30 cellular contexts compared by ENCODE assay signal in the genomic region with DNA sequence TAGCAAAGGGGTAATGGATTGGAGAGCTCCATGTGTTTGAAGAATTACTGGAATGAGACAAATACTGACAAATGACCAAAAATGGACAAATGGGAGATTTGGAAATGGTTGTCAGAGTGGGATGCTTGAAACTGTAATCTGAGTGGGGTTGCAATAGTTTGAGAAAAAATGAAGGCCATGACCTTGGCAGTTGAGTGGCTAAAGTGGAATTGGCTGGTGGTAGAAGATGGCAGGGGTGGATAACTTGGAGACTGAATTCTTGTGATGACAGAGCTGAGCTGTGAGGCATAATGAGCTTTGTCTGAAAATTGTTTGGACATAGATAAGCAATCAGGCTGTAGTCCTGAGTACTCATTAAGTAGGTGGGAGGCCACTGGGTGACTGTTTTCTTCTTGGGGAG.
"Had no signal": no experiment of that assay in that cellular context is flagged by ENCODE, and none has a peak within 500 bp of the region (broad histone marks: within the 10 kb centered on the region; RNA-seq: fewer than 3 reads in every experiment).

No MANE protein-coding gene starts in this region.

- H3K36me3 ChIP-seq: breast epithelium, esophagus squamous epithelium, right lobe of liver, stomach, thyroid gland had no signal

- DNase-seq: activated CD4-positive, alpha-beta memory T cell treated with anti-CD3 and anti-CD28 coated beads, Interleukin-2, amount 10 ng/mL, durations not matched to agents 7 days and 5 days; activated CD4-positive, alpha-beta T cell treated with anti-CD3 and anti-CD28 coated beads for 1 hour; activated CD4-positive, alpha-beta T cell treated with anti-CD3 and anti-CD28 coated beads, Interleukin-2, amount 10 ng/mL, durations not matched to agents 7 days and 5 days; activated CD8-positive, alpha-beta memory T cell treated with anti-CD3 and anti-CD28 coated beads, Interleukin-2, amount 50 U/mL, for 48 hours; activated gamma-delta T cell; activated naive CD4-positive, alpha-beta T cell treated with anti-CD3 and anti-CD28 coated beads, Interleukin-2, amount 10 ng/mL, durations not matched to agents 7 days and 5 days; activated naive CD8-positive, alpha-beta T cell treated with anti-CD3 and anti-CD28 coated beads, Interleukin-2, amount 10 ng/mL, durations not matched to agents 7 days and 5 days; activated T-cell treated with anti-CD3 and anti-CD28 coated beads, Interleukin-2, amount 50 U/mL, for 24 hours; amniotic stem cell; dermis blood vessel endothelial cell; effector CD8-positive, alpha-beta T cell; esophagus squamous epithelium; foreskin fibroblast; head of caudate nucleus; hypothalamus; immature natural killer cell; kidney; left colon; natural killer cell; right lobe of liver; stimulated activated CD4-positive, alpha-beta T cell treated with anti-CD3 and anti-CD28 coated beads, Interleukin-2, amount 100 ng/mL, for 24 hours; stimulated activated naive B cell treated with anti-CD40 and anti-IgM and Interleukin-4, amounts not matched to agents 10 μg/mL and 1 μg/mL and 100 μg/mL, for 72 hours; stomach; T-helper 2 cell; thyroid gland had no signal

- FAIRE-seq: colon, endometrium, kidney had no signal

- H3K9me3 ChIP-seq: breast epithelium, esophagus squamous epithelium, right lobe of liver, stomach, thyroid gland had no signal

- H3K27ac ChIP-seq: breast epithelium, epithelial cell of prostate, esophagus squamous epithelium, right lobe of liver, skin epidermis, stomach, thyroid gland had no signal

- H3K4me3 ChIP-seq: breast epithelium, esophagus squamous epithelium, right lobe of liver, skin epidermis, stomach, thyroid gland had no signal

- H3K4me1 ChIP-seq: breast epithelium, esophagus squamous epithelium, right lobe of liver, stomach, thyroid gland had no signal

- H3K27me3 ChIP-seq: breast epithelium, esophagus squamous epithelium, right lobe of liver, stomach, thyroid gland had no signal
